9 cellular contexts compared by ENCODE assay signal in the genomic region with DNA sequence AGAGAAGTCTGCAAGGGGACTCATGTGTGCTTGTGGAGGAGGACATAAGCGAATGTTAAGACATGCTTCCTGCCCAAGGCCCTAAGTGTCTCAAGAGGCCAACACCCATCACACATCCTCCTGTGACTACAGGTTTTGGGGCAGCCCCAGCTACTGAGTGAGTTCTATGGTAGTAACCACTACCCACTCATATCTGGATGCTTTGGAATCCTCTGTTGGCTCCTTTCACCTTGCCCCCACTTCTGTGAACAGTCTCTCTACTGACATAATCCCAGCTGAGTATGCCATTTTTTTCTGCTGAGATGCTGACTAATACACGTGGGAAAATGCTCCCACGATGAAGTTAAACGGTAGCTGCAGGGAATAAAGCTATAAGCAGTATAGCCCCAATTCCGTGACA.
DNase-seq lines count a peak whose midpoint lies in the region; ATAC-seq and TF ChIP-seq lines count a peak whose summit lies in the region.
"Had no signal": no experiment of that assay in that cellular context is flagged by ENCODE, and none has a peak within 500 bp of the region (broad histone marks: within the 10 kb centered on the region; RNA-seq: fewer than 3 reads in every experiment).

No MANE protein-coding gene starts in this region.

- intact Hi-C loops in CD14-positive monocyte (cut with micrococcal nuclease) = loop anchor here (2.0 to 10.0 kb wide), 4 partner anchors 26 to 134 kb away; no protein-coding TSS in a partner anchor

- peaks cover 0 to 3% (median 0%) of the 10 kb centered on the region in 7 donors for H3K9me3 Mint-ChIP-seq in CD14-positive monocyte

- peak; percentile 79 for DNase-seq in CD14-positive monocyte (ENCODE audit: low spot score)
- DNase-seq in HPDE6-E6E7 (ENCODE audit: extremely low spot score) = peak; percentile 14
- peak; percentile 19 to 76 for DNase-seq in cardiac fibroblast (ENCODE audit: low read depth in 2 of 2)
- peak; percentile 17 for DNase-seq in occipital lobe (lab: John Stamatoyannopoulos, UW)
- no peak for DNase-seq in RKO (ENCODE audit: low spot score)
- DNase-seq: NCI-H510A treated with DMSO at 0.1 percent for 48 hours had no signal

- H3K36me3 Mint-ChIP-seq in CD14-positive monocyte = peaks cover 53 to 66% of the 10 kb centered on the region in 2 donors

- ATAC-seq in GM19397 (IDR thresholded peaks at IDR 0.05; ENCODE audit: unreplicated experiment) (no peak), HG03135 (IDR thresholded peaks at IDR 0.05; ENCODE audit: unreplicated experiment) (no peak), GM21381 (IDR thresholded peaks at IDR 0.05; ENCODE audit: unreplicated experiment) (no peak)

- no peak overlapping the region for H3K4me3 ChIP-seq in cardiac fibroblast (replicated peaks in 1 of 2; ENCODE audit: low read depth in 2 of 2, low read length in 2 of 2)

- H3K4me1 Mint-ChIP-seq in CD14-positive monocyte = peaks cover 48% of the 10 kb centered on the region

- H3K4me3 Mint-ChIP-seq in CD14-positive monocyte = peak overlapping the region; percentile 57 to 81

- peaks cover 0 to 5% (median under 1%) of the 10 kb centered on the region in 3 donors for H3K27me3 Mint-ChIP-seq in CD14-positive monocyte (ENCODE audit: low read depth in 3 of 3)

- H3K27ac Mint-ChIP-seq in CD14-positive monocyte = peak overlapping the region; percentile 90 to 99 (median 98)

- TF ChIP-seq CTCF in CD14-positive monocyte (IDR thresholded peaks at IDR 0.05) (no peak), cardiac fibroblast (IDR thresholded peaks at IDR 0.05; ENCODE audit: low read depth, low read length) (no peak)
